28 cellular contexts compared by ENCODE assay signal in genomic region chr12:114339626-114340025, GRCh38.
DNase-seq lines count a peak whose midpoint lies in the region; ATAC-seq, FAIRE-seq and TF ChIP-seq lines count a peak whose summit lies in the region.
"Had no signal": no experiment of that assay in that cellular context is flagged by ENCODE, and none has a peak within 500 bp of the region (broad histone marks: within the 10 kb centered on the region; RNA-seq: fewer than 3 reads in every experiment).

No MANE protein-coding gene starts in this region.

- no peak overlapping the region for H3K9ac ChIP-seq in astrocyte (ENCODE audit: low read length)

- TF ChIP-seq POLR2A in breast epithelium (IDR thresholded peaks at IDR 0.05) (no peak), upper lobe of left lung (IDR thresholded peaks at IDR 0.05) (no peak), erythroblast (IDR thresholded peaks at IDR 0.05; ENCODE audit: low read length) (no peak)

- H3K9me3 ChIP-seq in astrocyte (ENCODE audit: insufficient read depth, low read depth, low read length) (no peaks in the 10 kb centered on the region), breast epithelium (no peaks in the 10 kb centered on the region), upper lobe of left lung (no peaks in the 10 kb centered on the region)
- H3K9me3 ChIP-seq: left lung, neutrophil, right lobe of liver, testis, vagina had no signal

- H4K20me1 ChIP-seq in astrocyte (ENCODE audit: insufficient read depth, low read length), result no peaks in the 10 kb centered on the region

- peaks cover 7% of the 10 kb centered on the region for H3K4me1 Mint-ChIP-seq in astrocyte (ENCODE audit: low read depth, unreplicated experiment)
- H3K4me1 Mint-ChIP-seq in activated T-helper 1 cell treated with anti-CD3 and anti-CD28 coated beads, Interleukin-12 subunit alpha, Interleukin-12 subunit beta, Interleukin-2, Interleukin-4 antibody, amounts not matched to agents 30 ng/mL and 10 ng/mL and 1 ng/mL, durations not matched to agents 14 hours and 24 hours and 36 hours (ENCODE audit: low read depth), result no peaks in the 10 kb centered on the region
- H3K4me1 Mint-ChIP-seq: activated B cell treated with CpG ODN at 0.5 μM for 24 hours had no signal

- peaks cover 6% of the 10 kb centered on the region for H3K9me3 Mint-ChIP-seq in astrocyte (ENCODE audit: unreplicated experiment)
- H3K9me3 Mint-ChIP-seq in activated T-helper 1 cell treated with anti-CD3 and anti-CD28 coated beads, Interleukin-12 subunit alpha, Interleukin-12 subunit beta, Interleukin-2, Interleukin-4 antibody, amounts not matched to agents 30 ng/mL and 10 ng/mL and 1 ng/mL, durations not matched to agents 14 hours and 24 hours and 36 hours, result no peaks in the 10 kb centered on the region
- H3K9me3 Mint-ChIP-seq: activated B cell treated with CpG ODN at 0.5 μM for 24 hours had no signal

- H3K79me2 ChIP-seq in astrocyte (ENCODE audit: insufficient read depth, low read length), result no peaks in the 10 kb centered on the region

- H3K27me3 ChIP-seq in astrocyte (ENCODE audit: insufficient read depth, low read length) (no peaks in the 10 kb centered on the region), breast epithelium (peaks cover 0 to 9% of the 10 kb centered on the region in 2 donors), upper lobe of left lung (no peaks in the 10 kb centered on the region)
- H3K27me3 ChIP-seq: neutrophil, right lobe of liver, testis, vagina had no signal

- H3K4me2 ChIP-seq in astrocyte (ENCODE audit: low read length), result no peak overlapping the region

- no peak overlapping the region for H3K4me3 Mint-ChIP-seq in astrocyte (ENCODE audit: unreplicated experiment)
- no peak overlapping the region for H3K4me3 Mint-ChIP-seq in activated T-helper 1 cell treated with anti-CD3 and anti-CD28 coated beads, Interleukin-12 subunit alpha, Interleukin-12 subunit beta, Interleukin-2, Interleukin-4 antibody, amounts not matched to agents 30 ng/mL and 10 ng/mL and 1 ng/mL, durations not matched to agents 14 hours and 24 hours and 36 hours
- H3K4me3 Mint-ChIP-seq: activated B cell treated with CpG ODN at 0.5 μM for 24 hours; activated naive CD4-positive, alpha-beta T cell treated with anti-CD3 and anti-CD28 coated beads for 36 hours had no signal

- H3K27ac ChIP-seq in astrocyte (ENCODE audit: low read depth, low read length) (no peak overlapping the region), breast epithelium (no peak overlapping the region), upper lobe of left lung (no peak overlapping the region)
- H3K27ac ChIP-seq: C4-2B, coronary artery, esophagus muscularis mucosa, left lung, neutrophil, right lobe of liver, testis, vagina had no signal

- peaks cover 16% of the 10 kb centered on the region for H3K27me3 Mint-ChIP-seq in astrocyte (ENCODE audit: low read depth, unreplicated experiment)
- H3K27me3 Mint-ChIP-seq in activated T-helper 1 cell treated with anti-CD3 and anti-CD28 coated beads, Interleukin-12 subunit alpha, Interleukin-12 subunit beta, Interleukin-2, Interleukin-4 antibody, amounts not matched to agents 30 ng/mL and 10 ng/mL and 1 ng/mL, durations not matched to agents 14 hours and 24 hours and 36 hours (ENCODE audit: insufficient read depth), result no peaks in the 10 kb centered on the region

- intact Hi-C loops in breast epithelium (cut with DNase I; ENCODE audit: low total_unique reads), result no loop called here
- intact Hi-C loops in activated T-helper 1 cell treated with anti-CD3 and anti-CD28 coated beads, Interleukin-12 subunit alpha, Interleukin-12 subunit beta, Interleukin-2, Interleukin-4 antibody, amounts not matched to agents 30 ng/mL and 10 ng/mL and 1 ng/mL, durations not matched to agents 14 hours and 24 hours and 36 hours (cut with micrococcal nuclease), result no loop called here

- H3K36me3 ChIP-seq in astrocyte (ENCODE audit: insufficient read depth, low read length) (no peaks in the 10 kb centered on the region), breast epithelium (no peaks in the 10 kb centered on the region), upper lobe of left lung (no peaks in the 10 kb centered on the region)
- H3K36me3 ChIP-seq: esophagus muscularis mucosa, left lung, neutrophil, right lobe of liver, vagina had no signal

- H2AFZ ChIP-seq in astrocyte (ENCODE audit: low read depth, low read length), result no peak overlapping the region

- H3K27ac Mint-ChIP-seq in astrocyte (ENCODE audit: unreplicated experiment), result no peak overlapping the region
- H3K27ac Mint-ChIP-seq in activated T-helper 1 cell treated with anti-CD3 and anti-CD28 coated beads, Interleukin-12 subunit alpha, Interleukin-12 subunit beta, Interleukin-2, Interleukin-4 antibody, amounts not matched to agents 30 ng/mL and 10 ng/mL and 1 ng/mL, durations not matched to agents 14 hours and 24 hours and 36 hours, result no peak overlapping the region
- H3K27ac Mint-ChIP-seq: activated B cell treated with CpG ODN at 0.5 μM for 24 hours; activated naive CD4-positive, alpha-beta T cell treated with anti-CD3 and anti-CD28 coated beads for 36 hours; progenitor cell of endocrine pancreas had no signal

- no peaks in the 10 kb centered on the region for H3K36me3 Mint-ChIP-seq in astrocyte (ENCODE audit: low read depth, unreplicated experiment)
- no peaks in the 10 kb centered on the region for H3K36me3 Mint-ChIP-seq in activated T-helper 1 cell treated with anti-CD3 and anti-CD28 coated beads, Interleukin-12 subunit alpha, Interleukin-12 subunit beta, Interleukin-2, Interleukin-4 antibody, amounts not matched to agents 30 ng/mL and 10 ng/mL and 1 ng/mL, durations not matched to agents 14 hours and 24 hours and 36 hours (ENCODE audit: low read depth)

- H3K4me3 ChIP-seq in AG09309 (ENCODE audit: control insufficient read depth, low read depth, low read length), result no peak overlapping the region
- H3K4me3 ChIP-seq in HFF-Myc (replicated peaks; ENCODE audit: low read depth, low read length), result no peak overlapping the region
- H3K4me3 ChIP-seq in astrocyte (ENCODE audit: insufficient read depth, low read depth, low read length), result no peak overlapping the region
- H3K4me3 ChIP-seq in breast epithelium, result no peak overlapping the region
- H3K4me3 ChIP-seq in upper lobe of left lung, result no peak overlapping the region
- H3K4me3 ChIP-seq: coronary artery, esophagus muscularis mucosa, left lung, right lobe of liver, testis, vagina had no signal

- H3K4me1 ChIP-seq in astrocyte (ENCODE audit: insufficient read depth, low read length) (no peaks in the 10 kb centered on the region), breast epithelium (no peaks in the 10 kb centered on the region), upper lobe of left lung (no peaks in the 10 kb centered on the region)
- H3K4me1 ChIP-seq: left lung, right lobe of liver, testis, vagina had no signal

- 38 to 80% methylated on average over 2 of the region's 2 CpGs for WGBS in upper lobe of left lung, 2 donors

- FAIRE-seq in astrocyte (lab: Jason Lieb, UNC), result no peak
- FAIRE-seq: GM12892, RCC 7860 had no signal

- no peak for TF ChIP-seq EP300 in upper lobe of left lung (IDR thresholded peaks at IDR 0.05)

- DNase-seq in AG09309 (ENCODE audit: low read depth), result peak; percentile 75
- peak; percentile 81 for DNase-seq in HFF-Myc (ENCODE audit: extremely low read depth, low read depth)
- peak; percentile 70 for DNase-seq in astrocyte (ENCODE audit: low read depth)
- DNase-seq in myocyte (ENCODE audit: low read depth), result peak; percentile 9
- DNase-seq in breast epithelium (ENCODE audit: low spot score in 2 of 2), result no peak
- DNase-seq in upper lobe of left lung, result no peak
- DNase-seq in activated T-helper 1 cell treated with anti-CD3 and anti-CD28 coated beads, Interleukin-12 subunit alpha, Interleukin-12 subunit beta, Interleukin-2, Interleukin-4 antibody, amounts not matched to agents 30 ng/mL and 10 ng/mL and 1 ng/mL, durations not matched to agents 14 hours and 24 hours and 36 hours (ENCODE audit: low spot score), result no peak
- DNase-seq in erythroblast (lab: John Stamatoyannopoulos, UW), result no peak
- DNase-seq: activated B cell treated with CpG ODN at 0.5 μM for 24 hours; activated CD4-positive, alpha-beta T cell treated with anti-CD3 and anti-CD28 coated beads, Interleukin-2, amount 50 U/mL, for 4 hours; activated naive CD4-positive, alpha-beta T cell treated with anti-CD3 and anti-CD28 coated beads for 36 hours; amniotic stem cell; DMS79 treated with DMSO at 0.1 percent for 48 hours; left lung; NCI-H2081; NCI-H345; NCI-H748 treated with DMSO at 0.1 percent for 48 hours; right lobe of liver; stimulated activated naive CD4-positive, alpha-beta T cell; testis had no signal

- TF ChIP-seq CTCF in AG09309 (IDR thresholded peaks at IDR 0.05; ENCODE audit: control insufficient read depth, insufficient read depth, low read depth, low read length, missing control alignments) (no peak), HFF-Myc (IDR thresholded peaks at IDR 0.05; ENCODE audit: low read depth, low read length, missing control alignments) (no peak), astrocyte (IDR thresholded peaks at IDR 0.05; ENCODE audit: insufficient read depth, low read depth, low read length) (no peak), breast epithelium (IDR thresholded peaks at IDR 0.05) (no peak), upper lobe of left lung (IDR thresholded peaks at IDR 0.05) (no peak)

- no peak for ATAC-seq in upper lobe of left lung (ENCODE audit: low FRiP score in 2 of 2)
- ATAC-seq: left lung, right lobe of liver had no signal

Comparison
In these comparisons a context has a peak if more than half of its experiments do, and no peak if none do; other contexts are left out.
1. DNase-seq: peak in AG09309 (single experiment), HFF-Myc (single experiment), astrocyte (single experiment) and myocyte (single experiment); none in breast epithelium (0 of 2), upper lobe of left lung (0 of 2), activated T-helper 1 cell treated with anti-CD3 and anti-CD28 coated beads, Interleukin-12 subunit alpha, Interleukin-12 subunit beta, Interleukin-2, Interleukin-4 antibody, amounts not matched to agents 30 ng/mL and 10 ng/mL and 1 ng/mL, durations not matched to agents 14 hours and 24 hours and 36 hours (single experiment) and erythroblast (0 of 2).